17 cellular contexts compared by ENCODE assay signal in the genomic region with DNA sequence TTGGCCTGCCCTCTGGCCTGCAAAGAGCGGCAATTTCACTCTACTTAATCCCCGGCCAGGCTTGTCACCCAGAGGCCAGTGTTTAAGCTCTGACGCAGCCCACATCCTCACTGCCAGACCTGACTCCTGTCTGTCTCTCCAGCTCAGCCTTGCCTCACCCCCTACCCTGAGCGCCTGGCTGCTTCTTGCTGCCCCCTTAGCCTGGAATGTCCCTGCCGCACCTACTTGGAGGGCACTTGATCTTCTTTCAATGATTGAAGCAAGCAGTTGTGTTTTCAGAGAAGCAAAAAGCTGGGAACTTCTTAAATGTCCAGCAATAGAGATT.
DNase-seq lines count a peak whose midpoint lies in the region; ATAC-seq, FAIRE-seq and TF ChIP-seq lines count a peak whose summit lies in the region.
"Had no signal": no experiment of that assay in that cellular context is flagged by ENCODE, and none has a peak within 500 bp of the region (broad histone marks: within the 10 kb centered on the region; RNA-seq: fewer than 3 reads in every experiment).

No MANE protein-coding gene starts in this region.

- no peaks in the 10 kb centered on the region for H3K79me2 ChIP-seq in GM23338 (replicated peaks; ENCODE audit: insufficient read depth)

- H2AFZ ChIP-seq in GM23338 = peak overlapping the region; percentile 91

- no peak for ATAC-seq in GM23338
- no peak for ATAC-seq in left colon
- no peak for ATAC-seq in HG03521 (IDR thresholded peaks at IDR 0.05; ENCODE audit: unreplicated experiment)

- DNase-seq in GM23338 (ENCODE audit: low spot score) (no peak), endothelial cell (ENCODE audit: low spot score) (no peak), mesothelial cell of epicardium (ENCODE audit: low spot score in 2 of 2, unreplicated experiment in 2 of 2) (no peak), posterior vena cava (ENCODE audit: low spot score) (peak; percentile 32), HTR-8/SVneo (ENCODE audit: insufficient read length, low spot score) (no peak), left colon (no peak)
- DNase-seq in activated T-cell treated with anti-CD3 and anti-CD28 coated beads, Interleukin-2, amount 50 U/mL, for 48 hours = no peak
- DNase-seq: CD4-positive, alpha-beta memory T cell; DMS153; DMS79 treated with DMSO at 0.1 percent for 48 hours; GF-D8; GOT3 had no signal

- H3K27me3 ChIP-seq in GM23338 (ENCODE audit: insufficient read depth) = no peaks in the 10 kb centered on the region
- H3K27me3 ChIP-seq: BLaER1 had no signal

- no peaks in the 10 kb centered on the region for H3K36me3 ChIP-seq in GM23338 (ENCODE audit: insufficient read depth)
- H3K36me3 ChIP-seq: BLaER1 had no signal

- H3K4me3 ChIP-seq in GM23338 = no peak overlapping the region
- H3K4me3 ChIP-seq: BLaER1 had no signal

- no peaks in the 10 kb centered on the region for H3F3A ChIP-seq in GM23338 (replicated peaks; ENCODE audit: low read depth)

- H3K4me3 Mint-ChIP-seq in GM23338 (no peak overlapping the region; the same call in 2 of the 3 replicates), endothelial cell (ENCODE audit: unreplicated experiment) (peak overlapping the region; percentile 75), mesothelial cell of epicardium (no peak overlapping the region)
- H3K4me3 Mint-ChIP-seq: CD14-positive monocyte; CD4-positive, alpha-beta memory T cell; H9 had no signal

- FAIRE-seq in HTR-8/SVneo (lab: Jason Lieb, UNC) = no peak

- H3K4me1 Mint-ChIP-seq in GM23338 (peaks cover 17% of the 10 kb centered on the region), endothelial cell (ENCODE audit: unreplicated experiment) (peaks cover 2% of the 10 kb centered on the region), mesothelial cell of epicardium (peaks cover 28% of the 10 kb centered on the region)
- H3K4me1 Mint-ChIP-seq: CD14-positive monocyte had no signal

- H3K27ac Mint-ChIP-seq in GM23338 (no peak overlapping the region), endothelial cell (ENCODE audit: unreplicated experiment) (peak overlapping the region; percentile 72), mesothelial cell of epicardium (peak overlapping the region; percentile 37)
- H3K27ac Mint-ChIP-seq: CD14-positive monocyte; CD4-positive, alpha-beta memory T cell had no signal

- no peak for TF ChIP-seq CTCF in GM23338 (conservative IDR thresholded peaks at IDR 0.05; ENCODE audit: low read depth in 2 of 2)
- TF ChIP-seq CTCF in endothelial cell (IDR thresholded peaks at IDR 0.05; ENCODE audit: unreplicated experiment) = no peak
- no peak for TF ChIP-seq CTCF in mesothelial cell of epicardium (IDR thresholded peaks at IDR 0.05; ENCODE audit: unreplicated experiment)

- H3K27ac ChIP-seq in GM23338 (ENCODE audit: low read depth) = no peak overlapping the region
- H3K27ac ChIP-seq: 22Rv1, BLaER1 had no signal

- H4K20me1 ChIP-seq in GM23338 (replicated peaks; ENCODE audit: insufficient read depth) = no peaks in the 10 kb centered on the region
- H4K20me1 ChIP-seq: BLaER1 had no signal

- no peaks in the 10 kb centered on the region; the same call in 2 of the 3 replicates for H3K9me3 Mint-ChIP-seq in GM23338
- no peaks in the 10 kb centered on the region for H3K9me3 Mint-ChIP-seq in endothelial cell (ENCODE audit: unreplicated experiment)
- no peaks in the 10 kb centered on the region for H3K9me3 Mint-ChIP-seq in mesothelial cell of epicardium

- intact Hi-C loops in posterior vena cava (cut with DNase I) (no loop called here), left colon (cut with DNase I, micrococcal nuclease) (no loop called here)

- no peaks in the 10 kb centered on the region for H3K9me2 ChIP-seq in GM23338 (ENCODE audit: insufficient read depth)

- no peaks in the 10 kb centered on the region for H3K4me1 ChIP-seq in GM23338 (ENCODE audit: insufficient read depth)
- H3K4me1 ChIP-seq: BLaER1 had no signal

- H3K27me3 Mint-ChIP-seq in GM23338 (ENCODE audit: insufficient read depth, low read depth, poor library complexity) = peaks cover 12% of the 10 kb centered on the region
- H3K27me3 Mint-ChIP-seq in endothelial cell (ENCODE audit: unreplicated experiment) = peaks cover 9% of the 10 kb centered on the region
- H3K27me3 Mint-ChIP-seq in mesothelial cell of epicardium (ENCODE audit: low read depth) = peaks cover 35% of the 10 kb centered on the region

- no peak overlapping the region for H3K4me2 ChIP-seq in GM23338
- H3K4me2 ChIP-seq: BLaER1 had no signal

- H3K36me3 Mint-ChIP-seq in GM23338 (ENCODE audit: low read depth) (no peaks in the 10 kb centered on the region), endothelial cell (ENCODE audit: low read depth, unreplicated experiment) (no peaks in the 10 kb centered on the region), mesothelial cell of epicardium (no peaks in the 10 kb centered on the region)
- H3K36me3 Mint-ChIP-seq: CD14-positive monocyte; CD4-positive, alpha-beta memory T cell had no signal

TF ChIP-seq in GM23338, 12 proteins besides CTCF, POLR2A, EP300 and RAD21:
- TF ChIP-seq ETS1 (IDR thresholded peaks at IDR 0.05) (no peak), EZH2phosphoT487 (IDR thresholded peaks at IDR 0.05; ENCODE audit: unreplicated experiment) (no peak), ZNF114 (CRISPR knock-in tag; IDR thresholded peaks at IDR 0.05) (no peak), CREB1 (CRISPR knock-in tag; IDR thresholded peaks at IDR 0.05; ENCODE audit: low read depth) (no peak), POLR2AphosphoS5 (IDR thresholded peaks at IDR 0.05; ENCODE audit: low read depth) (no peak)
